1 cellular context compared by ENCODE assay signal in genomic region chr1:65025794-65026193, GRCh38.
TF ChIP-seq lines count a peak whose summit lies in the region.

No MANE protein-coding gene starts in this region.

TF ChIP-seq in H1, 55 proteins besides CTCF, POLR2A, EP300 and RAD21:
- TF ChIP-seq TAF1 (IDR thresholded peaks at IDR 0.05; ENCODE audit: low read depth, low read length), result no peak
- no peak for TF ChIP-seq ATF3 (IDR thresholded peaks at IDR 0.05; ENCODE audit: insufficient read depth, low read depth, low read length)
